ENCODE assay signal across 8 cellular contexts in genomic region chr1:89125571-89126233, GRCh38. TPM values are rescaled to one million over a fixed set of nuclear protein-coding genes. Genes with fewer than 3 reads are reported as not detected.
DNase-seq lines count a peak whose midpoint lies in the region; ATAC-seq and TF ChIP-seq lines count a peak whose summit lies in the region.

A gene with protein sequence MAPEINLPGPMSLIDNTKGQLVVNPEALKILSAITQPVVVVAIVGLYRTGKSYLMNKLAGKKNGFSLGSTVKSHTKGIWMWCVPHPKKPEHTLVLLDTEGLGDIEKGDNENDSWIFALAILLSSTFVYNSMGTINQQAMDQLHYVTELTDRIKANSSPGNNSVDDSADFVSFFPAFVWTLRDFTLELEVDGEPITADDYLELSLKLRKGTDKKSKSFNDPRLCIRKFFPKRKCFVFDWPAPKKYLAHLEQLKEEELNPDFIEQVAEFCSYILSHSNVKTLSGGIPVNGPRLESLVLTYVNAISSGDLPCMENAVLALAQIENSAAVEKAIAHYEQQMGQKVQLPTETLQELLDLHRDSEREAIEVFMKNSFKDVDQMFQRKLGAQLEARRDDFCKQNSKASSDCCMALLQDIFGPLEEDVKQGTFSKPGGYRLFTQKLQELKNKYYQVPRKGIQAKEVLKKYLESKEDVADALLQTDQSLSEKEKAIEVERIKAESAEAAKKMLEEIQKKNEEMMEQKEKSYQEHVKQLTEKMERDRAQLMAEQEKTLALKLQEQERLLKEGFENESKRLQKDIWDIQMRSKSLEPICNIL (minus strand): TSS chr1:89126114. CDS start chr1:89121966, 4,148 bp downstream.

- H3K27ac ChIP-seq in ACC112 (ENCODE audit: low read depth, low read length), result peak within 1 kb of the TSS; percentile 50
- peak within 1 kb of the TSS; percentile 70 to 89 (median 82) for H3K27ac ChIP-seq in Peyer's patch

- H3K9me3 Mint-ChIP-seq in brain, result peaks cover 0 to 2% (median 0%) of the 10 kb centered on the region in 5 experiments
- H3K9me3 Mint-ChIP-seq in stimulated activated naive CD8-positive, alpha-beta T cell treated with anti-CD3 and anti-CD28 coated beads, Interleukin-15, amount 100 ng/mL, for 72 hours, result no peaks in the 10 kb centered on the region

- H3K36me3 ChIP-seq in ACC112 (ENCODE audit: insufficient read depth, low read length) (no peaks in the 10 kb centered on the region; the same call in 1 of the 2 replicates), Peyer's patch (peaks cover 0 to 11% (median 0%) of the 10 kb centered on the region in 3 donors)

- H3K27me3 ChIP-seq in ACC112 (ENCODE audit: insufficient read depth, low read length), result no peaks in the 10 kb centered on the region
- H3K27me3 ChIP-seq in Peyer's patch, result no peaks in the 10 kb centered on the region

- no peaks in the 10 kb centered on the region for H3K36me3 Mint-ChIP-seq in brain

- peaks cover 2% of the 10 kb centered on the region for H3K27me3 Mint-ChIP-seq in brain
- H3K27me3 Mint-ChIP-seq in stimulated activated naive CD8-positive, alpha-beta T cell treated with anti-CD3 and anti-CD28 coated beads, Interleukin-15, amount 100 ng/mL, for 72 hours, result no peaks in the 10 kb centered on the region

- H3K9me3 ChIP-seq in Peyer's patch, result no peaks in the 10 kb centered on the region

- H3K4me1 ChIP-seq in ACC112 (ENCODE audit: control insufficient read depth, insufficient read depth, low read length, unreplicated experiment) (peaks cover 30% of the 10 kb centered on the region), Peyer's patch (peaks cover 0 to 27% (median 0%) of the 10 kb centered on the region in 4 donors)

- peak; percentile 22 to 55 (median 54) for DNase-seq in Peyer's patch
- peak; percentile 76 for DNase-seq in kidney glomerular epithelial cell (lab: John Stamatoyannopoulos, UW)
- peak; percentile 17 to 29 for DNase-seq in stimulated activated naive CD8-positive, alpha-beta T cell treated with anti-CD3 and anti-CD28 coated beads, Interleukin-15, amount 100 ng/mL, for 72 hours

- peak within 1 kb of the TSS in 3 of 5 experiments; percentile 49 to 88 (median 53) for H3K4me3 Mint-ChIP-seq in brain
- peak within 1 kb of the TSS; percentile 88 to 95 for H3K4me3 Mint-ChIP-seq in stimulated activated naive CD8-positive, alpha-beta T cell treated with anti-CD3 and anti-CD28 coated beads, Interleukin-15, amount 100 ng/mL, for 72 hours

- ATAC-seq in GM18511 (IDR thresholded peaks at IDR 0.05; ENCODE audit: unreplicated experiment) (peak; percentile 87), HG02973 (IDR thresholded peaks at IDR 0.05; ENCODE audit: unreplicated experiment) (peak; percentile 64), HG03521 (IDR thresholded peaks at IDR 0.05; ENCODE audit: unreplicated experiment) (no peak)
- ATAC-seq in stimulated activated naive CD8-positive, alpha-beta T cell treated with anti-CD3 and anti-CD28 coated beads, Interleukin-15, amount 100 ng/mL, for 72 hours, result peak; percentile 79

- H3K27ac Mint-ChIP-seq in brain, result peak within 1 kb of the TSS in 3 of 5 experiments; percentile 25 to 88 (median 81)
- H3K27ac Mint-ChIP-seq in stimulated activated naive CD8-positive, alpha-beta T cell treated with anti-CD3 and anti-CD28 coated beads, Interleukin-15, amount 100 ng/mL, for 72 hours, result peak within 1 kb of the TSS; percentile 98 to 99

- H3K4me1 Mint-ChIP-seq in brain, result peaks cover 10% of the 10 kb centered on the region
- H3K4me1 Mint-ChIP-seq in stimulated activated naive CD8-positive, alpha-beta T cell treated with anti-CD3 and anti-CD28 coated beads, Interleukin-15, amount 100 ng/mL, for 72 hours, result peaks cover 57% of the 10 kb centered on the region

- H2AFZ ChIP-seq in ACC112 (ENCODE audit: low read length, unreplicated experiment), result peak within 1 kb of the TSS; percentile 19

- H3K4me3 ChIP-seq in ACC112 (ENCODE audit: low read depth, low read length), result peak within 1 kb of the TSS; percentile 74
- H3K4me3 ChIP-seq in Peyer's patch, result peak within 1 kb of the TSS; percentile 32 to 59 (median 48)

- H3K79me2 ChIP-seq in ACC112 (ENCODE audit: control insufficient read depth, insufficient read depth, low read length, unreplicated experiment), result no peaks in the 10 kb centered on the region

- no peak for TF ChIP-seq CTCF in Peyer's patch (IDR thresholded peaks at IDR 0.05)
- TF ChIP-seq CTCF in brain (conservative IDR thresholded peaks at IDR 0.05), result no peak

- peak; percentile 28 to 75 for TF ChIP-seq POLR2A in Peyer's patch (IDR thresholded peaks at IDR 0.05)

RNA-seq across cellular contexts. Expression of the gene that starts here (rescaled TPM):
- 10 to 100 TPM; 52.7 to 86.6 (median 62.7) TPM for total RNA-seq in Peyer's patch
- 4.6 TPM for polyA plus RNA-seq in brain (ENCODE audit: insufficient read depth, low read depth, low replicate concordance)

Comparison
In these comparisons a context has a peak if more than half of its experiments do, and no peak if none do; other contexts are left out.
1. DNase-seq: peak in every context shown above with its lines; median percentile 76 in kidney glomerular epithelial cell; 54 in Peyer's patch; 23 in stimulated activated naive CD8-positive, alpha-beta T cell treated with anti-CD3 and anti-CD28 coated beads, Interleukin-15, amount 100 ng/mL, for 72 hours.